Comparison of ENCODE assay signal across 26 cellular contexts in genomic region chr4:7351014-7351413, GRCh38.
A peak's percentile ranks its signal among the peaks of the same experiment; 100 is the strongest.
DNase-seq lines count a peak whose midpoint lies in the region; ATAC-seq and TF ChIP-seq lines count a peak whose summit lies in the region.
"Had no signal": no experiment of that assay in that cellular context is flagged by ENCODE, and none has a peak within 500 bp of the region (broad histone marks: within the 10 kb centered on the region; RNA-seq: fewer than 3 reads in every experiment).

No MANE protein-coding gene starts in this region.

- H3K4me1 Mint-ChIP-seq in stimulated activated naive CD8-positive, alpha-beta T cell treated with anti-CD3 and anti-CD28 coated beads, Interleukin-15, Interleukin-2, amounts not matched to agents 100 ng/mL and 50 ng/mL, for 24 hours (ENCODE audit: low read depth) = no peaks in the 10 kb centered on the region
- peaks cover 24% of the 10 kb centered on the region for H3K4me1 Mint-ChIP-seq in nephron progenitor cell
- H3K4me1 Mint-ChIP-seq: CD8-positive, alpha-beta memory T cell; stimulated activated naive B cell treated with anti-CD40 and anti-IgM and Interleukin-4, amounts not matched to agents 10 μg/mL and 1 μg/mL and 100 μg/mL, for 72 hours had no signal

- peaks cover 8% of the 10 kb centered on the region for H3K27me3 Mint-ChIP-seq in stimulated activated naive CD8-positive, alpha-beta T cell treated with anti-CD3 and anti-CD28 coated beads, Interleukin-15, Interleukin-2, amounts not matched to agents 100 ng/mL and 50 ng/mL, for 24 hours
- H3K27me3 Mint-ChIP-seq in nephron progenitor cell (ENCODE audit: low read depth, poor library complexity) = peaks cover 14% of the 10 kb centered on the region

- intact Hi-C loops in head of caudate nucleus (cut with DNase I) = no loop called here

- H3K27ac Mint-ChIP-seq in stimulated activated naive CD8-positive, alpha-beta T cell treated with anti-CD3 and anti-CD28 coated beads, Interleukin-15, Interleukin-2, amounts not matched to agents 100 ng/mL and 50 ng/mL, for 24 hours = peak overlapping the region; percentile 7
- H3K27ac Mint-ChIP-seq in nephron progenitor cell = no peak overlapping the region
- H3K27ac Mint-ChIP-seq: CD8-positive, alpha-beta memory T cell; stimulated activated naive B cell treated with anti-CD40 and anti-IgM and Interleukin-4, amounts not matched to agents 10 μg/mL and 1 μg/mL and 100 μg/mL, for 72 hours had no signal

- ATAC-seq in stimulated activated naive CD8-positive, alpha-beta T cell treated with anti-CD3 and anti-CD28 coated beads, Interleukin-15, Interleukin-2, amounts not matched to agents 100 U/mL and 50 U/mL, for 24 hours = no peak
- ATAC-seq in GM21367 (IDR thresholded peaks at IDR 0.05; ENCODE audit: unreplicated experiment) = no peak
- ATAC-seq in GM18505 (IDR thresholded peaks at IDR 0.05; ENCODE audit: unreplicated experiment) = no peak
- ATAC-seq: A549; activated CD4-positive, CD25-positive, alpha-beta regulatory T cell treated with anti-CD3 and anti-CD28 coated beads, Interleukin-2, amount 50 U/mL, for 24 hours; gastroesophageal sphincter; left lobe of liver; Panc1; stimulated activated naive B cell treated with anti-CD40 and anti-IgM and Interleukin-4, amounts not matched to agents 10 μg/mL and 1 μg/mL and 100 μg/mL, for 72 hours had no signal

- no peak overlapping the region for H3K4me3 Mint-ChIP-seq in stimulated activated naive CD8-positive, alpha-beta T cell treated with anti-CD3 and anti-CD28 coated beads, Interleukin-15, Interleukin-2, amounts not matched to agents 100 ng/mL and 50 ng/mL, for 24 hours
- no peak overlapping the region for H3K4me3 Mint-ChIP-seq in nephron progenitor cell
- H3K4me3 Mint-ChIP-seq: brain; CD8-positive, alpha-beta memory T cell; stimulated activated naive B cell treated with anti-CD40 and anti-IgM and Interleukin-4, amounts not matched to agents 10 μg/mL and 1 μg/mL and 100 μg/mL, for 72 hours had no signal

- no peaks in the 10 kb centered on the region for H3K36me3 Mint-ChIP-seq in stimulated activated naive CD8-positive, alpha-beta T cell treated with anti-CD3 and anti-CD28 coated beads, Interleukin-15, Interleukin-2, amounts not matched to agents 100 ng/mL and 50 ng/mL, for 24 hours (ENCODE audit: low read depth)
- peaks cover 6% of the 10 kb centered on the region for H3K36me3 Mint-ChIP-seq in nephron progenitor cell (ENCODE audit: low read depth)
- H3K36me3 Mint-ChIP-seq: CD8-positive, alpha-beta memory T cell; stimulated activated naive B cell treated with anti-CD40 and anti-IgM and Interleukin-4, amounts not matched to agents 10 μg/mL and 1 μg/mL and 100 μg/mL, for 72 hours had no signal

- peaks cover 9% of the 10 kb centered on the region for H3K9me3 Mint-ChIP-seq in stimulated activated naive CD8-positive, alpha-beta T cell treated with anti-CD3 and anti-CD28 coated beads, Interleukin-15, Interleukin-2, amounts not matched to agents 100 ng/mL and 50 ng/mL, for 24 hours
- H3K9me3 Mint-ChIP-seq in nephron progenitor cell = peaks cover 8% of the 10 kb centered on the region

- no peak for DNase-seq in stimulated activated naive CD8-positive, alpha-beta T cell treated with anti-CD3 and anti-CD28 coated beads, Interleukin-15, Interleukin-2, amounts not matched to agents 100 U/mL and 50 U/mL, for 24 hours
- DNase-seq in head of caudate nucleus (peak in 37 of 42 donors; percentile 40 to 93 (median 73)), occipital lobe (lab: John Stamatoyannopoulos, UW) (peak; percentile 82), nephron progenitor cell (no peak), NCI-H774 (lab: John Stamatoyannopoulos, UW) (no peak)
- DNase-seq: activated CD4-positive, alpha-beta T cell treated with anti-CD3 and anti-CD28 coated beads, Interleukin-2, amount 50 U/mL, for 48 hours; activated naive CD4-positive, alpha-beta T cell; AML-193; CD8-positive, alpha-beta memory T cell; HCEC 1CT; MG63; NCI-H1105 treated with DMSO at 0.1 percent for 48 hours; NCI-H2029; NCI-H524; SHP77; stimulated activated naive B cell treated with anti-CD40 and anti-IgM and Interleukin-4, amounts not matched to agents 10 μg/mL and 1 μg/mL and 100 μg/mL, for 72 hours; T-helper 2 cell had no signal

- TF ChIP-seq CTCF in nephron progenitor cell (IDR thresholded peaks at IDR 0.05) = no peak

- no peak for TF ChIP-seq POLR2A in GM18505 (IDR thresholded peaks at IDR 0.05; ENCODE audit: borderline replicate concordance, extremely low read depth, insufficient read depth, insufficient read length)

Comparison
In these comparisons a context has a peak if more than half of its experiments do, and no peak if none do; other contexts are left out.
1. DNase-seq: peak in head of caudate nucleus (37 of 42) and occipital lobe (single experiment); none in stimulated activated naive CD8-positive, alpha-beta T cell treated with anti-CD3 and anti-CD28 coated beads, Interleukin-15, Interleukin-2, amounts not matched to agents 100 U/mL and 50 U/mL, for 24 hours (single experiment), nephron progenitor cell (single experiment) and NCI-H774 (single experiment).